12 cellular contexts compared by ENCODE assay signal in genomic region chr5:113292535-113292934, GRCh38.
A peak's percentile ranks its signal among the peaks of the same experiment; 100 is the strongest.
DNase-seq lines count a peak whose midpoint lies in the region; ATAC-seq and TF ChIP-seq lines count a peak whose summit lies in the region.
"Had no signal": no experiment of that assay in that cellular context is flagged by ENCODE, and none has a peak within 500 bp of the region (broad histone marks: within the 10 kb centered on the region; RNA-seq: fewer than 3 reads in every experiment).

No MANE protein-coding gene starts in this region.

- H3F3A ChIP-seq in MM.1S (ENCODE audit: insufficient read depth, low read length): 0 out of 2 replicates have a peak, but pooled peaks cover 16% of the 10 kb centered on the region

- H3K14ac ChIP-seq in trophoblast cell (ENCODE audit: low read length): no peak overlapping the region

- no peak overlapping the region for H3K18ac ChIP-seq in trophoblast cell (ENCODE audit: low read length)

- peak overlapping the region; percentile 88 for H3K4me3 ChIP-seq in BE2C (ENCODE audit: low read depth, low read length)
- peak overlapping the region; percentile 93 for H3K4me3 ChIP-seq in MM.1S (ENCODE audit: low read length)
- peak overlapping the region; percentile 78 for H3K4me3 ChIP-seq in ectodermal cell (ENCODE audit: insufficient read depth, low read depth, low read length)
- H3K4me3 ChIP-seq in trophoblast cell (ENCODE audit: low read depth, low read length): no peak overlapping the region

- H3K36me3 ChIP-seq in BE2C: peaks cover 15% of the 10 kb centered on the region
- H3K36me3 ChIP-seq in MM.1S (replicated peaks; ENCODE audit: insufficient read depth, low read length): no peaks in the 10 kb centered on the region
- no peaks in the 10 kb centered on the region for H3K36me3 ChIP-seq in ectodermal cell (ENCODE audit: control insufficient read depth, insufficient read depth, low read length)
- no peaks in the 10 kb centered on the region for H3K36me3 ChIP-seq in trophoblast cell (ENCODE audit: control insufficient read depth in 1 of 2, insufficient read depth in 2 of 2, low read length in 2 of 2)

- H2BK5ac ChIP-seq in trophoblast cell (ENCODE audit: low read depth, low read length, poor library complexity): no peak overlapping the region

- H3K79me1 ChIP-seq in trophoblast cell (ENCODE audit: low read length): peaks cover 2% of the 10 kb centered on the region

- 41 to 45% methylated on average over 4 of the region's 4 CpGs for WGBS in ectodermal cell, 2 experiments
- WGBS in trophoblast cell (ENCODE audit: extremely low coverage, insufficient coverage, insufficient read length): no CpG with 5 or more reads among the region's 4 CpGs

- no peak overlapping the region for H2BK120ac ChIP-seq in trophoblast cell (ENCODE audit: insufficient read depth, low read length, poor library complexity)

- H3K9ac ChIP-seq in MM.1S (ENCODE audit: low read length) (peak overlapping the region; percentile 78; the same call in 1 of the 2 replicates), trophoblast cell (ENCODE audit: low read length) (no peak overlapping the region)

- no peak overlapping the region for H4K12ac ChIP-seq in trophoblast cell (ENCODE audit: low read depth, low read length)

- H3K4me3 Mint-ChIP-seq in natural killer cell treated with Interleukin-12 subunit alpha and Interleukin-12 subunit beta and Interleukin-15 and Interleukin-18, amount 100 ng/mL, for 72 hours: peak overlapping the region; percentile 77

- no peaks in the 10 kb centered on the region for H3K36me3 Mint-ChIP-seq in natural killer cell treated with Interleukin-12 subunit alpha and Interleukin-12 subunit beta and Interleukin-15 and Interleukin-18, amount 100 ng/mL, for 72 hours

- no peak overlapping the region for H2AFZ ChIP-seq in MM.1S (ENCODE audit: low read length)
- no peak overlapping the region for H2AFZ ChIP-seq in trophoblast cell (ENCODE audit: insufficient read depth, low read length, poor library complexity)

- no peak overlapping the region for H4K91ac ChIP-seq in trophoblast cell (ENCODE audit: low read depth, low read length)

- H3K9me2 ChIP-seq in MM.1S (replicated peaks; ENCODE audit: insufficient read depth, low read length): no peaks in the 10 kb centered on the region

- H3K9me3 ChIP-seq in BE2C (no peaks in the 10 kb centered on the region), MM.1S (replicated peaks; ENCODE audit: insufficient read depth, low read length) (no peaks in the 10 kb centered on the region), ectodermal cell (ENCODE audit: control insufficient read depth, low read length) (no peaks in the 10 kb centered on the region), trophoblast cell (ENCODE audit: insufficient read depth, low read depth, low read length) (no peaks in the 10 kb centered on the region)
- H3K9me3 ChIP-seq: Caco-2 had no signal

- no peak for DNase-seq in BE2C
- DNase-seq in MM.1S: peak; percentile 29
- no peak for DNase-seq in natural killer cell treated with Interleukin-12 subunit alpha and Interleukin-12 subunit beta and Interleukin-15 and Interleukin-18, amount 100 ng/mL, for 72 hours (ENCODE audit: low spot score)
- no peak for DNase-seq in NCI-H1092 treated with DMSO at 0.1 percent for 48 hours (lab: John Stamatoyannopoulos, UW)
- no peak for DNase-seq in AG08395 (ENCODE audit: low spot score)
- no peak for DNase-seq in medulla oblongata (ENCODE audit: extremely low spot score)
- DNase-seq in trophoblast cell: no peak
- DNase-seq: Caco-2, HCEC 1CT, NCI-H345 had no signal

- H3K27ac ChIP-seq in MM.1S (ENCODE audit: low read length): peak overlapping the region; percentile 64; the same call in 1 of the 2 replicates
- no peak overlapping the region for H3K27ac ChIP-seq in ectodermal cell (ENCODE audit: insufficient read depth, low read depth, low read length, poor library complexity, severe bottlenecking)
- H3K27ac ChIP-seq in trophoblast cell (ENCODE audit: low read depth, low read length): no peak overlapping the region
- H3K27ac ChIP-seq: VCaP had no signal

- no peak for ATAC-seq in natural killer cell treated with Interleukin-12 subunit alpha and Interleukin-12 subunit beta and Interleukin-15 and Interleukin-18, amount 100 ng/mL, for 72 hours

- peaks cover 22% of the 10 kb centered on the region for H4K20me1 ChIP-seq in MM.1S (ENCODE audit: insufficient read depth, low read length)

- no peaks in the 10 kb centered on the region for H3K27me3 ChIP-seq in BE2C
- H3K27me3 ChIP-seq in MM.1S (replicated peaks; ENCODE audit: insufficient read depth, low read length): no peaks in the 10 kb centered on the region
- peaks cover 37% of the 10 kb centered on the region for H3K27me3 ChIP-seq in ectodermal cell (ENCODE audit: control insufficient read depth, insufficient read depth, low read length, poor library complexity, severe bottlenecking)
- H3K27me3 ChIP-seq in trophoblast cell (ENCODE audit: insufficient read depth, low read length): no peaks in the 10 kb centered on the region

- H3K27ac Mint-ChIP-seq in natural killer cell treated with Interleukin-12 subunit alpha and Interleukin-12 subunit beta and Interleukin-15 and Interleukin-18, amount 100 ng/mL, for 72 hours: no peak overlapping the region

- H4K8ac ChIP-seq in trophoblast cell (ENCODE audit: low read depth, low read length): no peak overlapping the region

- H3K4me2 ChIP-seq in MM.1S (ENCODE audit: low read depth, low read length) (peak overlapping the region; percentile 69), trophoblast cell (ENCODE audit: low read length) (no peak overlapping the region)

- no peak overlapping the region for H3K23ac ChIP-seq in trophoblast cell (ENCODE audit: low read length)

- no peak overlapping the region for H2AK5ac ChIP-seq in trophoblast cell (ENCODE audit: low read length)

- H2BK12ac ChIP-seq in trophoblast cell (ENCODE audit: low read length): no peak overlapping the region

- H3K9me3 Mint-ChIP-seq in natural killer cell treated with Interleukin-12 subunit alpha and Interleukin-12 subunit beta and Interleukin-15 and Interleukin-18, amount 100 ng/mL, for 72 hours: no peaks in the 10 kb centered on the region

- H3K79me2 ChIP-seq in MM.1S (ENCODE audit: low read length) (peaks cover 83% of the 10 kb centered on the region), trophoblast cell (ENCODE audit: control insufficient read depth, insufficient read depth, low read length, poor library complexity) (no peaks in the 10 kb centered on the region)

- H3K4ac ChIP-seq in trophoblast cell (ENCODE audit: low read depth, low read length): no peak overlapping the region

- TF ChIP-seq CTCF in BE2C (IDR thresholded peaks at IDR 0.05; ENCODE audit: low read depth, low read length) (no peak), MM.1S (IDR thresholded peaks at IDR 0.05; ENCODE audit: low read length) (no peak)

- H3K4me1 Mint-ChIP-seq in natural killer cell treated with Interleukin-12 subunit alpha and Interleukin-12 subunit beta and Interleukin-15 and Interleukin-18, amount 100 ng/mL, for 72 hours (ENCODE audit: low read depth in 2 of 2): peaks cover 13 to 15% of the 10 kb centered on the region in 2 donors

- peaks cover 48 to 69% of the 10 kb centered on the region in 2 donors for H3K27me3 Mint-ChIP-seq in natural killer cell treated with Interleukin-12 subunit alpha and Interleukin-12 subunit beta and Interleukin-15 and Interleukin-18, amount 100 ng/mL, for 72 hours

- peaks cover 34% of the 10 kb centered on the region for H3K4me1 ChIP-seq in BE2C
- peaks cover 29% of the 10 kb centered on the region for H3K4me1 ChIP-seq in MM.1S (ENCODE audit: low read length)
- peaks cover 25% of the 10 kb centered on the region for H3K4me1 ChIP-seq in ectodermal cell (ENCODE audit: control insufficient read depth, insufficient read depth, low read length)
- peaks cover 7 to 10% of the 10 kb centered on the region in 2 experiments for H3K4me1 ChIP-seq in trophoblast cell (ENCODE audit: control insufficient read depth in 1 of 2, insufficient read depth in 2 of 2, low read length in 2 of 2)
- H3K4me1 ChIP-seq: Caco-2 had no signal
